In the genomic region with DNA sequence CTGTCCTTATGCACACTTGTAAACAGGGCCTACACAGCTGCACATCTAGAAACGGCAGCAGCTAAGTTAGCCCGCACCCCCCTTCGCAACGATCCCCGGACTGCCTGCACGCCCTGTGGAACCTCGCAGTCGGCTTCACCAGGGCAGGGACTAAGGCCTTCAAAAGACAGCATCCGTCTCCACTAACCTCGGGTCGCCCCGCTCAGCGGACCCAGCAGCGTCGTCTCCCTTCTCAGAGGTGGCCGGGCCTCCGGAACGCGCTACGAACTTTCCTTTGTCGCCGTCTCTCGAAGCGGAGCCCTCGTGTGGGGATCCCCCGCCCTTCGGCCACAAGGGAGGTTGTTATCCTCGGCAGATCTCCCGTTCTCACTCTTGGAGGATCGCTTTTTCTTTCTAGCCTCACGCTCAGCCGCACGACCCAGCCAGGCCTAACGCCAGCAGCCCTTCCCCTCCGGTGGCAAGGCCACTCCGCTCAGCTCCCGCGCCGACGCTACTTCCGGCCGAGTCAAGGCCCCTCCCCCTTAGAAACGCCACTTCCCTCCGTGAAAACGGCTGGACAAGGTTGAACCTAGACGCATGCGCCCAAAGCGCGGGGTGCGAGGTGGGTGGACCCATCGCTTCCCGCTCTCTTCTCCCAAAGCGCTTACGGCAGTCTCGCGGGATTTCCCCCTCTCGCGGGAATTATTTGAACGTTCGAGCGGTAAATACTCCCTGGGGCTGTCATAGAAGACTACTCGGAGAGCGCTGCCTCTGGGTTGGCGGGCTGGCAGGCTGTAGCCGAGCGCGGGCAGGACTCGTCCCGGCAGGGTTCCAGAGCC, we compare ENCODE assay signal across 8 cellular contexts. TPM values are rescaled to one million over a fixed set of nuclear protein-coding genes. Genes with fewer than 3 reads are reported as not detected.
DNase-seq lines count a peak whose midpoint lies in the region; ATAC-seq and TF ChIP-seq lines count a peak whose summit lies in the region.

A gene (minus strand): TSS at position 498 of the 818 bp plus-strand sequence. CDS start 6,616 bp downstream, outside the sequence.
A gene with protein sequence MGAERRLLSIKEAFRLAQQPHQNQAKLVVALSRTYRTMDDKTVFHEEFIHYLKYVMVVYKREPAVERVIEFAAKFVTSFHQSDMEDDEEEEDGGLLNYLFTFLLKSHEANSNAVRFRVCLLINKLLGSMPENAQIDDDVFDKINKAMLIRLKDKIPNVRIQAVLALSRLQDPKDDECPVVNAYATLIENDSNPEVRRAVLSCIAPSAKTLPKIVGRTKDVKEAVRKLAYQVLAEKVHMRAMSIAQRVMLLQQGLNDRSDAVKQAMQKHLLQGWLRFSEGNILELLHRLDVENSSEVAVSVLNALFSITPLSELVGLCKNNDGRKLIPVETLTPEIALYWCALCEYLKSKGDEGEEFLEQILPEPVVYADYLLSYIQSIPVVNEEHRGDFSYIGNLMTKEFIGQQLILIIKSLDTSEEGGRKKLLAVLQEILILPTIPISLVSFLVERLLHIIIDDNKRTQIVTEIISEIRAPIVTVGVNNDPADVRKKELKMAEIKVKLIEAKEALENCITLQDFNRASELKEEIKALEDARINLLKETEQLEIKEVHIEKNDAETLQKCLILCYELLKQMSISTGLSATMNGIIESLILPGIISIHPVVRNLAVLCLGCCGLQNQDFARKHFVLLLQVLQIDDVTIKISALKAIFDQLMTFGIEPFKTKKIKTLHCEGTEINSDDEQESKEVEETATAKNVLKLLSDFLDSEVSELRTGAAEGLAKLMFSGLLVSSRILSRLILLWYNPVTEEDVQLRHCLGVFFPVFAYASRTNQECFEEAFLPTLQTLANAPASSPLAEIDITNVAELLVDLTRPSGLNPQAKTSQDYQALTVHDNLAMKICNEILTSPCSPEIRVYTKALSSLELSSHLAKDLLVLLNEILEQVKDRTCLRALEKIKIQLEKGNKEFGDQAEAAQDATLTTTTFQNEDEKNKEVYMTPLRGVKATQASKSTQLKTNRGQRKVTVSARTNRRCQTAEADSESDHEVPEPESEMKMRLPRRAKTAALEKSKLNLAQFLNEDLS (plus strand): TSS at position 720 of the 818 bp plus-strand sequence. CDS start 99 bp downstream, outside the sequence.

- H3K4me3 ChIP-seq in AG09309 (ENCODE audit: control insufficient read depth, low read depth, low read length) (peak within 1 kb of the TSS; percentile 77), spleen (peak within 1 kb of the TSS; percentile 65 to 94 (median 78))

- DNase-seq in AG09309 (ENCODE audit: low read depth) (peak; percentile 95), NCI-H446 (lab: John Stamatoyannopoulos, UW) (peak; percentile 94 to 97), inferior parietal cortex (ENCODE audit: extremely low spot score) (peak; percentile 100), spleen (peak; percentile 100)
- peak; percentile 99 for DNase-seq in activated CD4-positive, CD25-positive, alpha-beta regulatory T cell treated with anti-CD3 and anti-CD28 coated beads, Interleukin-2, amount 50 U/mL, for 16 hours (ENCODE audit: low read depth, low spot score)
- DNase-seq in central memory CD8-positive, alpha-beta T cell (ENCODE audit: low spot score in 2 of 2), result peak; percentile 98 to 100

- H3K27me3 ChIP-seq in spleen (replicated peaks in 1 of 7), result no peaks in the 10 kb centered on the region

- ATAC-seq in GM19025 (IDR thresholded peaks at IDR 0.05; ENCODE audit: low read depth, unreplicated experiment) (peak; percentile 89), HG03342 (IDR thresholded peaks at IDR 0.05; ENCODE audit: unreplicated experiment) (peak; percentile 91)
- peak; percentile 82 for ATAC-seq in central memory CD8-positive, alpha-beta T cell (replicated peaks; ENCODE audit: extremely low read depth, poor library complexity, severe bottlenecking)

- peak; percentile 44 to 92 (median 77) for TF ChIP-seq POLR2A in spleen (IDR thresholded peaks at IDR 0.05)

- H3K4me1 ChIP-seq in spleen, result peaks cover 30 to 73% (median 51%) of the 10 kb centered on the region in 6 donors

- H3K27ac Mint-ChIP-seq in central memory CD8-positive, alpha-beta T cell (ENCODE audit: low read depth), result peak within 1 kb of the TSS; percentile 98

- peaks cover 16% of the 10 kb centered on the region for H3K36me3 Mint-ChIP-seq in central memory CD8-positive, alpha-beta T cell (ENCODE audit: insufficient read depth)

- peaks cover 65% of the 10 kb centered on the region for H3K4me1 Mint-ChIP-seq in central memory CD8-positive, alpha-beta T cell

- peak within 1 kb of the TSS; percentile 93 to 98 (median 95) for H3K27ac ChIP-seq in spleen

- intact Hi-C loops in spleen (cut with DNase I; ENCODE audit: low total_unique reads), result loop anchor here (10.0 kb wide), 1 partner anchor 214 kb away; a partner anchor contains a TSS

- H3K27me3 Mint-ChIP-seq in central memory CD8-positive, alpha-beta T cell, result no peaks in the 10 kb centered on the region

- TF ChIP-seq CTCF in AG09309 (IDR thresholded peaks at IDR 0.05; ENCODE audit: control insufficient read depth, insufficient read depth, low read depth, low read length, missing control alignments) (no peak), spleen (IDR thresholded peaks at IDR 0.05 in 8 of 11, conservative IDR thresholded peaks at IDR 0.05 in 3 of 11) (peak in 3 of 11 experiments; percentile 52 to 62 (median 53))

- H3K36me3 ChIP-seq in spleen, result peaks cover 0 to 8% (median 0%) of the 10 kb centered on the region in 6 donors

- H3K4me3 Mint-ChIP-seq in central memory CD8-positive, alpha-beta T cell, result peak within 1 kb of the TSS; percentile 96

- 0 to 1% (median 0%) methylated on average over 59 to 69 of the region's 69 CpGs for whole genome bisulfite sequencing in spleen, 5 donors

- no peaks in the 10 kb centered on the region for H3K9me3 ChIP-seq in spleen

- no peaks in the 10 kb centered on the region for H3K9me3 Mint-ChIP-seq in central memory CD8-positive, alpha-beta T cell

RNA-seq across cellular contexts. Expression of the first gene that starts in this region (rescaled TPM):
- 10 to 100 TPM; 22.0 to 41.7 (median 29.0) TPM for total RNA-seq in spleen
- polyA plus RNA-seq in spleen, result 10 to 100 TPM in 1 of 3 donors, 1 to 10 TPM in 2; 9.2 to 10.0 (median 9.4) TPM

RNA-seq across cellular contexts. Expression of the second gene that starts in this region (rescaled TPM):
- 10 to 100 TPM in 1 of 7 donors, 1 to 10 TPM in 6; 1.2 to 10.2 (median 5.2) TPM for total RNA-seq in spleen
- 1 to 10 TPM; 1.1 to 5.8 (median 2.3) TPM for polyA plus RNA-seq in spleen

Comparison
In these comparisons a context has a peak if more than half of its experiments do, and no peak if none do; other contexts are left out.
1. Peak in every context shown above with its lines: DNase-seq, ATAC-seq, H3K4me3 ChIP-seq and H3K27ac ChIP-seq.